8 cellular contexts compared by ENCODE assay signal in genomic region chr2:175181877-175182308, GRCh38. TPM values are rescaled to one million over a fixed set of nuclear protein-coding genes. Genes with fewer than 3 reads are reported as not detected.
A peak's percentile ranks its signal among the peaks of the same experiment; 100 is the strongest.
DNase-seq lines count a peak whose midpoint lies in the region; ATAC-seq, FAIRE-seq and TF ChIP-seq lines count a peak whose summit lies in the region.

No MANE protein-coding gene starts in this region.

- no peak for DNase-seq in endothelial cell of umbilical vein (ENCODE audit: low read depth, low spot score)
- no peak for DNase-seq in trophoblast cell
- no peak for DNase-seq in SHP77 treated with DMSO at 0.1 percent for 48 hours (lab: John Stamatoyannopoulos, UW)
- no peak for DNase-seq in KG1 (lab: John Stamatoyannopoulos, UW)
- no peak for DNase-seq in RKO (ENCODE audit: low spot score)

- TF ChIP-seq POLR2A in endothelial cell of umbilical vein (IDR thresholded peaks at IDR 0.05; ENCODE audit: low read depth, low read length): peak; percentile 7

- no peak overlapping the region for H3K23ac ChIP-seq in trophoblast cell (ENCODE audit: low read length)

- H2BK120ac ChIP-seq in trophoblast cell (ENCODE audit: insufficient read depth, low read length, poor library complexity): no peak overlapping the region

- H3K27me3 ChIP-seq in OCI-LY3 (ENCODE audit: low read depth, low read length) (no peaks in the 10 kb centered on the region), endothelial cell of umbilical vein (ENCODE audit: control insufficient read depth in 2 of 2, insufficient read depth in 2 of 2, low read length in 2 of 2) (no peaks in the 10 kb centered on the region), trophoblast cell (ENCODE audit: insufficient read depth, low read length) (no peaks in the 10 kb centered on the region)

- H3K36me3 ChIP-seq in OCI-LY3 (replicated peaks; ENCODE audit: low read depth, low read length) (peaks cover 28% of the 10 kb centered on the region), endothelial cell of umbilical vein (ENCODE audit: control insufficient read depth in 2 of 2, extremely low read depth in 1 of 2, insufficient read depth in 2 of 2, low read length in 2 of 2) (peaks cover 5 to 13% of the 10 kb centered on the region in 2 experiments), trophoblast cell (ENCODE audit: control insufficient read depth in 1 of 2, insufficient read depth in 2 of 2, low read length in 2 of 2) (peaks cover 4 to 7% of the 10 kb centered on the region in 2 experiments)

- H3K4me3 ChIP-seq in GM08714 (ENCODE audit: low read length) (peak overlapping the region; percentile 95; the same call in 1 of the 2 replicates), OCI-LY3 (ENCODE audit: low read length) (peak overlapping the region; percentile 91), endothelial cell of umbilical vein (replicated peaks in 1 of 3; ENCODE audit: insufficient read depth in 1 of 3, low read depth in 1 of 3, low read length in 3 of 3) (peak overlapping the region; percentile 49 to 74 (median 69)), trophoblast cell (ENCODE audit: low read depth, low read length) (no peak overlapping the region)

- H3K9ac ChIP-seq in OCI-LY3 (ENCODE audit: low read length) (peak overlapping the region; percentile 94), endothelial cell of umbilical vein (replicated peaks; ENCODE audit: extremely low read depth, insufficient read depth, low read length) (peak overlapping the region; percentile 78), trophoblast cell (ENCODE audit: low read length) (no peak overlapping the region)

- H2BK12ac ChIP-seq in trophoblast cell (ENCODE audit: low read length): no peak overlapping the region

- peaks cover 8% of the 10 kb centered on the region for H3K79me1 ChIP-seq in trophoblast cell (ENCODE audit: low read length)

- CTCF ChIA-PET in endothelial cell of umbilical vein (lab: Charles Lee): no interaction called here

- POLR2A ChIA-PET in endothelial cell of umbilical vein (lab: Charles Lee): no interaction called here

- peak overlapping the region; percentile 81 for H4K8ac ChIP-seq in trophoblast cell (ENCODE audit: low read depth, low read length)

- no CpG with 5 or more reads among the region's 5 CpGs for WGBS in trophoblast cell (ENCODE audit: extremely low coverage, insufficient coverage, insufficient read length)

- H3K9me1 ChIP-seq in endothelial cell of umbilical vein (replicated peaks; ENCODE audit: control insufficient read depth, extremely low read depth, insufficient read depth, low read length): peaks cover 4% of the 10 kb centered on the region

- FAIRE-seq in endothelial cell of umbilical vein (lab: Jason Lieb, UNC): no peak

- no peak overlapping the region for H2AK5ac ChIP-seq in trophoblast cell (ENCODE audit: low read length)

- H3K4ac ChIP-seq in trophoblast cell (ENCODE audit: low read depth, low read length): no peak overlapping the region

- no peak overlapping the region for H3K18ac ChIP-seq in trophoblast cell (ENCODE audit: low read length)

- dilution Hi-C loops in endothelial cell of umbilical vein (cut with MboI; ENCODE audit: extremely low pct_ligation_motif_present, low sequenced_read_pairs): no loop called here

- no peak overlapping the region for H2BK5ac ChIP-seq in trophoblast cell (ENCODE audit: low read depth, low read length, poor library complexity)

- H3K27ac ChIP-seq in OCI-LY3 (ENCODE audit: low read length) (peak overlapping the region; percentile 21; the same call in 1 of the 2 replicates), endothelial cell of umbilical vein (ENCODE audit: insufficient read depth, low read depth, low read length) (peak overlapping the region; percentile 48), trophoblast cell (ENCODE audit: low read depth, low read length) (no peak overlapping the region)

- no peak for ATAC-seq in HG02678 (IDR thresholded peaks at IDR 0.05; ENCODE audit: unreplicated experiment)

- H3K9me3 ChIP-seq in OCI-LY3 (ENCODE audit: insufficient read depth, low read length): no peaks in the 10 kb centered on the region
- no peaks in the 10 kb centered on the region for H3K9me3 ChIP-seq in endothelial cell of umbilical vein (replicated peaks; ENCODE audit: control insufficient read depth, insufficient read depth, low read length)
- H3K9me3 ChIP-seq in trophoblast cell (ENCODE audit: insufficient read depth, low read depth, low read length): no peaks in the 10 kb centered on the region

- H4K12ac ChIP-seq in trophoblast cell (ENCODE audit: low read depth, low read length): no peak overlapping the region

- H3K4me1 ChIP-seq in OCI-LY3 (ENCODE audit: low read length): peaks cover 10% of the 10 kb centered on the region
- peaks cover 6% of the 10 kb centered on the region for H3K4me1 ChIP-seq in endothelial cell of umbilical vein (ENCODE audit: control insufficient read depth, extremely low read depth, insufficient read depth, low read length)
- H3K4me1 ChIP-seq in trophoblast cell (ENCODE audit: control insufficient read depth in 1 of 2, insufficient read depth in 2 of 2, low read length in 2 of 2): no peaks in the 10 kb centered on the region

- H3K79me2 ChIP-seq in OCI-LY3 (ENCODE audit: low read length) (peaks cover 42% of the 10 kb centered on the region), endothelial cell of umbilical vein (ENCODE audit: control insufficient read depth, insufficient read depth, low read length) (peaks cover 32% of the 10 kb centered on the region), trophoblast cell (ENCODE audit: control insufficient read depth, insufficient read depth, low read length, poor library complexity) (peaks cover 8% of the 10 kb centered on the region)

- H3K14ac ChIP-seq in trophoblast cell (ENCODE audit: low read length): no peak overlapping the region

- peak overlapping the region; percentile 81 for H3K4me2 ChIP-seq in OCI-LY3 (ENCODE audit: low read length)
- H3K4me2 ChIP-seq in endothelial cell of umbilical vein (ENCODE audit: insufficient read depth, low read length): peak overlapping the region; percentile 66
- peak overlapping the region; percentile 82 for H3K4me2 ChIP-seq in trophoblast cell (ENCODE audit: low read length)

- BruUV-seq in endothelial cell of umbilical vein (replicated peaks; lab: Mats Ljungman, UMichigan): no TSS peak

- H2AFZ ChIP-seq in OCI-LY3 (ENCODE audit: low read depth, low read length): peak overlapping the region; percentile 99
- H2AFZ ChIP-seq in endothelial cell of umbilical vein (ENCODE audit: low read depth, low read length): peak overlapping the region; percentile 99
- H2AFZ ChIP-seq in trophoblast cell (ENCODE audit: insufficient read depth, low read length, poor library complexity): peak overlapping the region; percentile 64

- TF ChIP-seq CTCF in OCI-LY3 (IDR thresholded peaks at IDR 0.05; ENCODE audit: low read depth, low read length) (no peak), endothelial cell of umbilical vein (IDR thresholded peaks at IDR 0.05; ENCODE audit: extremely low read depth in 1 of 2, insufficient read depth in 1 of 2, low read depth in 1 of 2, low read length in 2 of 2) (no peak)

- H4K20me1 ChIP-seq in OCI-LY3 (ENCODE audit: insufficient read depth, low read length) (peaks cover 12% of the 10 kb centered on the region), endothelial cell of umbilical vein (replicated peaks; ENCODE audit: control insufficient read depth, extremely low read depth, insufficient read depth, low read length) (no peaks in the 10 kb centered on the region)

- H4K91ac ChIP-seq in trophoblast cell (ENCODE audit: low read depth, low read length): no peak overlapping the region

- intact Hi-C loops in endothelial cell of umbilical vein (cut with micrococcal nuclease): loop anchor here (1.0 to 10.0 kb wide), 4 partner anchors 14 to 487 kb away; partner anchors contain the start of gene ATF2

TF ChIP-seq in endothelial cell of umbilical vein, 7 proteins besides CTCF, POLR2A, EP300 and RAD21:
- no peak for TF ChIP-seq MYC (IDR thresholded peaks at IDR 0.05; ENCODE audit: low read depth, low read length)
- TF ChIP-seq POLR2AphosphoS5 (IDR thresholded peaks at IDR 0.05; ENCODE audit: insufficient read depth, low read depth, low read length): no peak
- no peak for TF ChIP-seq EZH2 (IDR thresholded peaks at IDR 0.05; ENCODE audit: borderline replicate concordance, low read depth, low read length, severe bottlenecking)
- TF ChIP-seq GATA2 (IDR thresholded peaks at IDR 0.05; ENCODE audit: insufficient read depth, insufficient read length, low read depth, low read length): no peak
- no peak for TF ChIP-seq MAX (IDR thresholded peaks at IDR 0.05; ENCODE audit: insufficient read depth, insufficient read length)
- no peak for TF ChIP-seq FOS (IDR thresholded peaks at IDR 0.05; ENCODE audit: borderline replicate concordance, insufficient read depth, low read length)
- TF ChIP-seq JUN (IDR thresholded peaks at IDR 0.05; ENCODE audit: borderline replicate concordance, insufficient read depth, insufficient read length, low read depth): no peak

RNA-seq across cellular contexts. Expression of gene ATP5MC3, which starts 0.4 kb away (rescaled TPM):
- 201 and 233 TPM in 2 replicates for total RNA-seq in endothelial cell of umbilical vein
- polyA plus RNA-seq in endothelial cell of umbilical vein: 412 and 452 TPM in 2 replicates
- polyA plus RNA-seq in endothelial cell of umbilical vein (2011; cell fraction: cytosol; rRNA removed): 328 and 355 TPM in 2 replicates
- 122 and 144 TPM in 2 replicates for polyA plus RNA-seq in endothelial cell of umbilical vein (2011; cell fraction: nucleus; rRNA removed)
- 338 and 361 TPM in 2 replicates for polyA plus RNA-seq in endothelial cell of umbilical vein (2012)
- 158 and 176 TPM in 2 replicates for polyA minus RNA-seq in endothelial cell of umbilical vein
- polyA minus RNA-seq in endothelial cell of umbilical vein (2011; cell fraction: cytosol; rRNA and poly(A)+ RNA removed): 84.1 TPM
- 28.9 and 38.1 TPM in 2 replicates for polyA minus RNA-seq in endothelial cell of umbilical vein (2011; cell fraction: nucleus; rRNA and poly(A)+ RNA removed)
- 290 and 302 TPM in 2 replicates for polyA plus RNA-seq in trophoblast cell (2013)

RNA-seq across cellular contexts. Expression of gene ATF2, which starts 13.9 kb away (rescaled TPM):
- total RNA-seq in endothelial cell of umbilical vein: 55.9 and 57.1 TPM in 2 replicates
- polyA plus RNA-seq in endothelial cell of umbilical vein: 36.3 and 39.5 TPM in 2 replicates
- 34.3 and 38.5 TPM in 2 replicates for polyA plus RNA-seq in endothelial cell of umbilical vein (2011; cell fraction: cytosol; rRNA removed)
- polyA plus RNA-seq in endothelial cell of umbilical vein (2011; cell fraction: nucleus; rRNA removed): 64.9 and 72.6 TPM in 2 replicates
- polyA plus RNA-seq in endothelial cell of umbilical vein (2012): 27.6 and 28.1 TPM in 2 replicates
- polyA minus RNA-seq in endothelial cell of umbilical vein: 152 and 154 TPM in 2 replicates
- 37.8 TPM for polyA minus RNA-seq in endothelial cell of umbilical vein (2011; cell fraction: cytosol; rRNA and poly(A)+ RNA removed)
- polyA minus RNA-seq in endothelial cell of umbilical vein (2011; cell fraction: nucleus; rRNA and poly(A)+ RNA removed): 175 and 245 TPM in 2 replicates
- polyA plus RNA-seq in trophoblast cell (2013): 24.9 and 27.7 TPM in 2 replicates
